21 cellular contexts compared by ENCODE assay signal in the genomic region with DNA sequence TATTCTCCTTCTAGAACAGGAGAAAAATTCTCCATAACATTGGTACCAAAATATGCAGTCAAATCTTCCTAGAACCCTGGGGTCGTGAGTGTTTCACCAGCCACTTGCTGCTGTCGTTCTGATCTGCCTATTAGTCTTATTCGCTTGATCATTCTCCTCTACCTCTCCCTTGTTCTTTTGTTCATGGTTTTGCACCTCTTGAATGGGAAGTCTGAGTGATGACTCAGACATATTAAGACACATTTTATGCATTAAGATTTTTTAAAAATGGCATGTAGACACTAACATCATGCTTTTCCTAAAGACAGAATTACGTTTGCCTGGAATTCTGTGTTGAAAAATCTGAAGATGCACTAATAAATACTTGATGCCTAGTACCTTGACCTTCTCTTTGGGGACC.
"Had no signal": no experiment of that assay in that cellular context is flagged by ENCODE, and none has a peak within 500 bp of the region (broad histone marks: within the 10 kb centered on the region; RNA-seq: fewer than 3 reads in every experiment).

No MANE protein-coding gene starts in this region.

- H3K9me3 ChIP-seq: ascending aorta, mucosa of descending colon, SK-N-SH, upper lobe of right lung had no signal

- H3K9ac ChIP-seq: SK-N-SH had no signal

- H3K27me3 ChIP-seq: ascending aorta, upper lobe of right lung had no signal

- H3K27ac Mint-ChIP-seq: activated naive CD4-positive, alpha-beta T cell treated with anti-CD3 and anti-CD28 coated beads for 36 hours; activated naive CD8-positive, alpha-beta T cell treated with anti-CD3 and anti-CD28 coated beads, Interleukin-2, amount 50 U/mL, for 24 hours; activated T-helper 2 cell treated with anti-CD3 and anti-CD28 coated beads, Interferon-gamma antibody, Interleukin-2, Interleukin-4, amounts not matched to agents 10 μg/mL and 5 μg/mL and 100 μg/mL, durations not matched to agents 14 hours and 24 hours and 36 hours; naive thymus-derived CD8-positive, alpha-beta T cell; T-cell had no signal

- H3K27ac ChIP-seq: ascending aorta, dorsolateral prefrontal cortex had no signal

- H3K4me2 ChIP-seq: SK-N-SH had no signal

- FAIRE-seq: frontal cortex had no signal

- H3K36me3 ChIP-seq: ascending aorta, upper lobe of right lung had no signal

- DNase-seq: activated CD4-positive, alpha-beta T cell treated with anti-CD3 and anti-CD28 coated beads, Interleukin-2, amount 50 U/mL, for 48 hours; activated CD4-positive, CD25-positive, alpha-beta regulatory T cell treated with anti-CD3 and anti-CD28 coated beads, Interleukin-2, amount 50 U/mL, for 72 hours; activated naive CD4-positive, alpha-beta T cell treated with anti-CD3 and anti-CD28 coated beads for 36 hours; activated naive CD8-positive, alpha-beta T cell treated with anti-CD3 and anti-CD28 coated beads, Interleukin-2, amount 50 U/mL, for 24 hours; dorsolateral prefrontal cortex; head of caudate nucleus; naive thymus-derived CD8-positive, alpha-beta T cell; posterior cingulate gyrus; retina; SK-N-SH; stimulated activated CD4-positive, alpha-beta T cell treated with anti-CD3 and anti-CD28 coated beads, Interleukin-4, amount 100 ng/mL, for 24 hours; stimulated activated CD8-positive, alpha-beta memory T cell treated with anti-CD3 and anti-CD28 coated beads, Interleukin-4, amount 100 ng/mL, for 48 hours; stimulated activated naive CD4-positive, alpha-beta T cell treated with Interleukin-2 at 50 U/mL for 16 hours; substantia nigra; T-cell; T-helper 9 cell; upper lobe of right lung had no signal

- H3K4me3 Mint-ChIP-seq: activated naive CD4-positive, alpha-beta T cell treated with anti-CD3 and anti-CD28 coated beads for 36 hours; activated naive CD8-positive, alpha-beta T cell treated with anti-CD3 and anti-CD28 coated beads, Interleukin-2, amount 50 U/mL, for 24 hours; naive thymus-derived CD8-positive, alpha-beta T cell; T-cell had no signal

- ATAC-seq: activated naive CD8-positive, alpha-beta T cell treated with anti-CD3 and anti-CD28 coated beads, Interleukin-2, amount 50 U/mL, for 24 hours; naive thymus-derived CD8-positive, alpha-beta T cell; T-cell had no signal

- H3K4me1 Mint-ChIP-seq: activated naive CD8-positive, alpha-beta T cell treated with anti-CD3 and anti-CD28 coated beads, Interleukin-2, amount 50 U/mL, for 24 hours; naive thymus-derived CD8-positive, alpha-beta T cell; T-cell had no signal

- H3K4me3 ChIP-seq: ascending aorta, dorsolateral prefrontal cortex, mucosa of descending colon, upper lobe of right lung had no signal

- H3K9me3 Mint-ChIP-seq: activated naive CD4-positive, alpha-beta T cell treated with anti-CD3 and anti-CD28 coated beads for 36 hours; activated naive CD8-positive, alpha-beta T cell treated with anti-CD3 and anti-CD28 coated beads, Interleukin-2, amount 50 U/mL, for 24 hours; activated T-helper 2 cell treated with anti-CD3 and anti-CD28 coated beads, Interferon-gamma antibody, Interleukin-2, Interleukin-4, amounts not matched to agents 10 μg/mL and 5 μg/mL and 100 μg/mL, durations not matched to agents 14 hours and 24 hours and 36 hours; T-cell had no signal

- H3K36me3 Mint-ChIP-seq: naive thymus-derived CD8-positive, alpha-beta T cell; T-cell had no signal
